Comparison of ENCODE assay signal across 23 cellular contexts in genomic region chr10:77139145-77139692, GRCh38.
A peak's percentile ranks its signal among the peaks of the same experiment; 100 is the strongest.
DNase-seq lines count a peak whose midpoint lies in the region; ATAC-seq, FAIRE-seq and TF ChIP-seq lines count a peak whose summit lies in the region.
"Had no signal": no experiment of that assay in that cellular context is flagged by ENCODE, and none has a peak within 500 bp of the region (broad histone marks: within the 10 kb centered on the region; RNA-seq: fewer than 3 reads in every experiment).

No MANE protein-coding gene starts in this region.

- no peak for FAIRE-seq in K562 (lab: Jason Lieb, UNC)
- FAIRE-seq: A204.1, GM12891, GM18507, HTR-8/SVneo, RCC 7860 had no signal

- TF ChIP-seq EP300 in K562 (IDR thresholded peaks at IDR 0.05; ENCODE audit: low read length): no peak

- ATAC-seq in K562 (no peak), GM18502 (IDR thresholded peaks at IDR 0.05; ENCODE audit: poor library complexity, unreplicated experiment) (no peak)
- ATAC-seq: CD8-positive, alpha-beta T cell had no signal

- no peak overlapping the region for H2AFZ ChIP-seq in K562 (ENCODE audit: low read depth, low read length)

- H3K4me1 ChIP-seq in K562 (replicated peaks in 1 of 2; ENCODE audit: control insufficient read depth in 2 of 2, insufficient read depth in 2 of 2, low read length in 2 of 2): no peaks in the 10 kb centered on the region
- no peaks in the 10 kb centered on the region for H3K4me1 ChIP-seq in testis
- H3K4me1 ChIP-seq: BLaER1 treated with 17β-estradiol and CSF1 and Interleukin-3, amounts not matched to agents 10 nM and 100 nM had no signal

- H3K9me1 ChIP-seq in K562 (ENCODE audit: control insufficient read depth, insufficient read depth, low read length): no peaks in the 10 kb centered on the region

- POLR2A ChIA-PET in K562 (lab: Yijun Ruan, JAX): interaction anchor here (0.8 kb wide), 1 partner anchor 9 kb away, joined by 3 read pairs; no protein-coding TSS in a partner anchor

- H3K36me3 ChIP-seq in K562 (ENCODE audit: control insufficient read depth, insufficient read depth, low read length): no peaks in the 10 kb centered on the region
- H3K36me3 ChIP-seq in testis (ENCODE audit: low read depth, missing control alignments): no peaks in the 10 kb centered on the region
- H3K36me3 ChIP-seq: BLaER1 treated with 17β-estradiol and CSF1 and Interleukin-3, amounts not matched to agents 10 nM and 100 nM; MG63 had no signal

- TF ChIP-seq POLR2A in K562 (conservative IDR thresholded peaks at IDR 0.05): no peak
- no peak for TF ChIP-seq POLR2A in testis (IDR thresholded peaks at IDR 0.05)

- BruUV-seq in K562 (replicated peaks; lab: Mats Ljungman, UMichigan): no TSS peak

- no peak for TF ChIP-seq RAD21 in K562 (CRISPR knock-in tag; conservative IDR thresholded peaks at IDR 0.05 in 1 of 2, IDR thresholded peaks at IDR 0.05 in 1 of 2)

- H3K27ac ChIP-seq in K562 (ENCODE audit: extremely low read depth, low read depth, low read length) (no peak overlapping the region), testis (no peak overlapping the region)
- H3K27ac ChIP-seq: BLaER1 treated with 17β-estradiol and CSF1 and Interleukin-3, amounts not matched to agents 10 nM and 100 nM had no signal

- H3K79me2 ChIP-seq in K562 (ENCODE audit: control insufficient read depth, insufficient read depth, low read length): no peaks in the 10 kb centered on the region

- H3K4me2 ChIP-seq in K562 (ENCODE audit: insufficient read depth, low read length): no peak overlapping the region
- H3K4me2 ChIP-seq: BLaER1 treated with 17β-estradiol and CSF1 and Interleukin-3, amounts not matched to agents 10 nM and 100 nM had no signal

- no peaks in the 10 kb centered on the region for H4K20me1 ChIP-seq in K562 (replicated peaks; ENCODE audit: control insufficient read depth, insufficient read depth, low read length)

- H3K9me3 ChIP-seq in K562 (replicated peaks; ENCODE audit: control insufficient read depth, insufficient read depth, low read depth, low read length) (no peaks in the 10 kb centered on the region), testis (no peaks in the 10 kb centered on the region)
- H3K9me3 ChIP-seq: BLaER1 treated with 17β-estradiol and CSF1 and Interleukin-3, amounts not matched to agents 10 nM and 100 nM; MG63 had no signal

- DNase-seq in AG10803 (ENCODE audit: low read depth): peak; percentile 64
- DNase-seq in NCI-H69 (lab: John Stamatoyannopoulos, UW): peak; percentile 33
- no peak for DNase-seq in K562 (ENCODE audit: extremely low read depth in 1 of 4, low spot score in 3 of 4)
- peak; percentile 33 for DNase-seq in inferior parietal cortex (ENCODE audit: extremely low spot score)
- no peak for DNase-seq in foreskin fibroblast
- DNase-seq in NCI-H2029 (lab: John Stamatoyannopoulos, UW): no peak
- no peak for DNase-seq in testis
- DNase-seq: Calu3; CD8-positive, alpha-beta T cell; EL; GOT3; Kasumi-1; MG63; NCI-H1048; NCI-H2227 treated with DMSO at 0.1 percent for 48 hours; NCI-H510A treated with DMSO at 0.1 percent for 48 hours had no signal

- WGBS in K562 (ENCODE audit: insufficient coverage, low coverage, missing lambda C conversion rate): 0% methylated on average over 1 of the region's 1 CpG
- WGBS in testis, 2 donors: 56 to 67% methylated on average over 1 of the region's 1 CpG

- H3K27me3 ChIP-seq in K562 (ENCODE audit: control insufficient read depth in 2 of 2, insufficient read depth in 2 of 2, low read length in 2 of 2) (0 out of 5 replicates have a peak, but pooled peaks cover 0 to 10% of the 10 kb centered on the region in 2 experiments), testis (no peaks in the 10 kb centered on the region)
- H3K27me3 ChIP-seq: BLaER1 treated with 17β-estradiol and CSF1 and Interleukin-3, amounts not matched to agents 10 nM and 100 nM had no signal

- CTCF ChIA-PET in K562 (lab: Yijun Ruan, JAX; ENCODE audit: low intra/inter-chr PET ratio): no interaction called here

- TF ChIP-seq CTCF in AG10803 (conservative IDR thresholded peaks at IDR 0.05; ENCODE audit: low read length) (no peak), K562 (IDR thresholded peaks at IDR 0.05 in 2 of 3, conservative IDR thresholded peaks at IDR 0.05 in 1 of 3; ENCODE audit: insufficient read depth in 2 of 3, low read depth in 1 of 3, low read length in 3 of 3) (no peak), foreskin fibroblast (IDR thresholded peaks at IDR 0.05; ENCODE audit: low read depth, low read length) (no peak), testis (IDR thresholded peaks at IDR 0.05) (no peak)

- in situ Hi-C loops in K562 (cut with MboI): no loop called here

- intact Hi-C loops in K562 (cut with micrococcal nuclease) (no loop called here), testis (cut with DNase I; ENCODE audit: low total_unique reads) (no loop called here)

- H3K4me3 ChIP-seq in AG10803 (ENCODE audit: low read length) (no peak overlapping the region), K562 (no peak overlapping the region), foreskin fibroblast (ENCODE audit: low read depth in 1 of 2, low read length in 2 of 2) (no peak overlapping the region), testis (no peak overlapping the region)
- H3K4me3 ChIP-seq: BLaER1 treated with 17β-estradiol and CSF1 and Interleukin-3, amounts not matched to agents 10 nM and 100 nM; MG63 had no signal

- no peak overlapping the region for H3K9ac ChIP-seq in K562 (ENCODE audit: insufficient read depth in 1 of 2, low read depth in 2 of 2, low read length in 2 of 2)
- H3K9ac ChIP-seq: BLaER1 treated with 17β-estradiol and CSF1 and Interleukin-3, amounts not matched to agents 10 nM and 100 nM had no signal

TF ChIP-seq in K562, 482 proteins besides CTCF, POLR2A, EP300 and RAD21:
- TF ChIP-seq E4F1 (CRISPR knock-in tag; IDR thresholded peaks at IDR 0.05; ENCODE audit: borderline replicate concordance) (0 out of 2 replicates have a peak, but pooled peaks have one; percentile 3), RUNX1 (IDR thresholded peaks at IDR 0.05; ENCODE audit: low read depth) (no peak), PPARD (CRISPR knock-in tag; IDR thresholded peaks at IDR 0.05) (no peak)

Comparison
In these comparisons a context has a peak if more than half of its experiments do, and no peak if none do; other contexts are left out.
1. DNase-seq: peak in AG10803 (single experiment), NCI-H69 (single experiment) and inferior parietal cortex (single experiment); none in K562 (0 of 4), foreskin fibroblast (0 of 2), NCI-H2029 (single experiment) and testis (single experiment).